In genomic region chr15:66215811-66216210, GRCh38 we compare ENCODE assay signal across 24 cellular contexts. TPM values are rescaled to one million over a fixed set of nuclear protein-coding genes. Genes with fewer than 3 reads are reported as not detected.
"Had no signal": no experiment of that assay in that cellular context is flagged by ENCODE, and none has a peak within 500 bp of the region (broad histone marks: within the 10 kb centered on the region; RNA-seq: fewer than 3 reads in every experiment).

No MANE protein-coding gene starts in this region.

- ATAC-seq: stimulated activated effector memory CD8-positive, alpha-beta T cell treated with anti-CD3 and anti-CD28 coated beads, Interleukin-12 subunit alpha, Interleukin-12 subunit beta, amount 100 ng/mL, for 72 hours; stimulated activated memory B cell treated with anti-CD40 and anti-IgM and Interleukin-4, amounts not matched to agents 10 μg/mL and 1 μg/mL and 100 μg/mL, for 72 hours; stimulated activated naive B cell treated with anti-CD40 and anti-IgM and Interleukin-4, amounts not matched to agents 10 μg/mL and 1 μg/mL and 100 μg/mL, for 72 hours; stimulated activated naive CD8-positive, alpha-beta T cell treated with anti-CD3 and anti-CD28 coated beads, Interleukin-15, amount 100 ng/mL, for 72 hours; stimulated activated naive CD8-positive, alpha-beta T cell treated with anti-CD3 and anti-CD28 coated beads, Interleukin-15, Interleukin-2, amounts not matched to agents 100 U/mL and 50 U/mL, for 24 hours; upper lobe of right lung had no signal

- DNase-seq: stimulated activated CD4-positive, alpha-beta T cell treated with anti-CD3 and anti-CD28 coated beads, Interleukin-2, amount 100 ng/mL, for 48 hours; stimulated activated CD4-positive, alpha-beta T cell treated with anti-CD3 and anti-CD28 coated beads, Interleukin-4, amount 100 ng/mL, for 1 hour; stimulated activated CD4-positive, alpha-beta T cell treated with anti-CD3 and anti-CD28 coated beads, Interleukin-4, amount 100 ng/mL, for 24 hours; stimulated activated CD4-positive, alpha-beta T cell treated with anti-CD3 and anti-CD28 coated beads, Interleukin-4, amount 100 ng/mL, for 4 hours; stimulated activated CD8-positive, alpha-beta memory T cell treated with anti-CD3 and anti-CD28 coated beads, Interleukin-4, amount 100 ng/mL, for 48 hours; stimulated activated naive B cell treated with anti-CD40 and anti-IgM and Interleukin-4, amounts not matched to agents 10 μg/mL and 1 μg/mL and 100 μg/mL, for 72 hours; stimulated activated naive CD4-positive, alpha-beta T cell; stimulated activated naive CD4-positive, alpha-beta T cell treated with Interleukin-2 at 50 U/mL for 16 hours; stimulated activated naive CD8-positive, alpha-beta T cell treated with anti-CD3 and anti-CD28 coated beads, Interleukin-15, amount 100 ng/mL, for 72 hours; stimulated activated naive CD8-positive, alpha-beta T cell treated with anti-CD3 and anti-CD28 coated beads, Interleukin-15, Interleukin-2, amounts not matched to agents 100 U/mL and 50 U/mL, for 24 hours; stomach; substantia nigra; testis; thyroid gland; transverse colon; trophoblast cell; upper lobe of left lung; uterus had no signal

RNA-seq across cellular contexts. Expression of gene MEGF11, which starts 37.7 kb away (rescaled TPM):
- total RNA-seq: subcutaneous adipose tissue, thoracic aorta, ureter had no signal
